ENCODE assay signal across 8 cellular contexts in the genomic region with DNA sequence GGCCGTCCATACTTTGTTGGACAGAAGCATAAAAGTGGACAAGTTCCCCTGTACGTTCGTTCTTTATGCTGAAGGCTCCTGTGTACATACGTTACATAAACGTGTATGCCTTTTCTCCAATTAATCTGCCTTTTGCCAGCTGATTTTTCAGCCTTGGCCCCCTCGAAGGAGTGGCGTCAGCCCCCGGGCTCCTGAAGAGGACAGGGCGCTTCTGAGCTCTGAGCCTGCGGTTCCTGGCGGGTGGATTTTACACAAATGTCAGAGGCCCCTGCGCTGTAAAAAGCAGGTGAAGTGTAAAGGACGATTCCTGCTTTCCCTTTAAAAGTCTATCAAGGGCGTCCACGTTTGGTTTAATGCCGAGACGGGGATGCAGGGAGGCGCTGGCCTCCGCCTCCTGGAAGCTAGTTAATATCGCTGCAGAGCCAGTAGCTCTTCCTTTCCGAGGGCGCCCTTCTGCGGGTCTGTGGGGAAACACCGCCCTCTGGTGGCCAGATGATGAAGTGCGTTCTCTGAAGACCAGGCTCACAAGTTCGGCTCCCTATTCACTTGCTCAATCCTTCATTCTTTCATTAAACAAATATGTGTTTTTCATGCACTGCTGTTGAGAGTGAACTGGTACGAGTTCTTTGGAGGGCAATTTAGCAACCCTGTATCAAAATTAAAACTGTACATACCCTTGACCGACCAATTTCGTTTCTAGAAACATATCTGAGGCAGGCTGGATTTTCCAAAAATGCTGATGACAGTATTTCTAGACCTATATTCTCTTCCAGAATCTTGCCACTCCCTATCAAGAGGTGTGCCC.
DNase-seq lines count a peak whose midpoint lies in the region; ATAC-seq and TF ChIP-seq lines count a peak whose summit lies in the region.

No MANE protein-coding gene starts in this region.

- whole genome bisulfite sequencing in mammary epithelial cell (ENCODE audit: low coverage, missing lambda C conversion rate), result 21% methylated on average over 23 of the region's 29 CpGs

- H3K4me1 ChIP-seq in mammary epithelial cell (ENCODE audit: insufficient read depth, low read length), result peaks cover 3% of the 10 kb centered on the region

- H3K27ac ChIP-seq in VCaP, result peak overlapping the region; percentile 83
- no peak overlapping the region for H3K27ac ChIP-seq in mammary epithelial cell (ENCODE audit: insufficient read depth, low read depth, low read length)

- no peaks in the 10 kb centered on the region for H4K20me1 ChIP-seq in mammary epithelial cell (ENCODE audit: insufficient read depth, low read length)

- peak; percentile 93 for TF ChIP-seq CTCF in VCaP (conservative IDR thresholded peaks at IDR 0.05)
- peak; percentile 88 to 95 for TF ChIP-seq CTCF in mammary epithelial cell (conservative IDR thresholded peaks at IDR 0.05 in 1 of 2, IDR thresholded peaks at IDR 0.05 in 1 of 2; ENCODE audit: extremely low read depth in 1 of 2, insufficient read depth in 1 of 2, low read depth in 1 of 2, low read length in 2 of 2)

- in situ Hi-C loops in mammary epithelial cell (cut with MboI; ENCODE audit: low sequenced_read_pairs in 2 of 2), result loop anchor here in 1 of 2 donors (10.0 kb wide), 1 partner anchor 514 kb away; no protein-coding TSS in a partner anchor

- DNase-seq in COLO668 (lab: John Stamatoyannopoulos, UW; ENCODE audit: unreplicated experiment), result peak; percentile 91
- DNase-seq in H7, result peak; percentile 89
- DNase-seq in NCI-H2196 (lab: John Stamatoyannopoulos, UW; ENCODE audit: unreplicated experiment), result peak; percentile 50
- DNase-seq in mammary epithelial cell, result peak; percentile 69
- DNase-seq in iris pigment epithelial cell (ENCODE audit: low read depth), result peak; percentile 86
- DNase-seq in stimulated activated CD4-positive, alpha-beta T cell treated with anti-CD3 and anti-CD28 coated beads, Interleukin-15, amount 100 ng/mL, for 24 hours, result peak; percentile 80

- CTCF ChIA-PET in mammary epithelial cell (lab: Charles Lee; ENCODE audit: low non-redundant PET), result interaction anchor here (0.5 to 1.2 kb wide), 13 partner anchors 70 to 625 kb away, joined by 3 to 49 read pairs (median 4); partner anchors contain the start of gene RNF6

- no peaks in the 10 kb centered on the region for H3K9me3 ChIP-seq in mammary epithelial cell (replicated peaks; ENCODE audit: insufficient read depth, low read length)

- H3K4me2 ChIP-seq in mammary epithelial cell (ENCODE audit: insufficient read depth, low read depth, low read length), result peak overlapping the region; percentile 47

- no TSS peak for BruUV-seq in mammary epithelial cell (replicated peaks; lab: Mats Ljungman, UMichigan)

- dilution Hi-C loops in mammary epithelial cell (cut with HindIII; ENCODE audit: low sequenced_read_pairs), result loop anchor here (5.0 kb wide), 1 partner anchor 511 kb away; no protein-coding TSS in a partner anchor

- no peaks in the 10 kb centered on the region for H3K36me3 ChIP-seq in H7 (replicated peaks; ENCODE audit: control insufficient read depth, insufficient read depth, low read length)
- no peaks in the 10 kb centered on the region for H3K36me3 ChIP-seq in mammary epithelial cell (ENCODE audit: insufficient read depth, low read length)

- H3K79me2 ChIP-seq in mammary epithelial cell (ENCODE audit: insufficient read depth, low read length), result no peaks in the 10 kb centered on the region

- H3K9ac ChIP-seq in mammary epithelial cell (ENCODE audit: insufficient read depth, low read length), result no peak overlapping the region

- intact Hi-C loops in mammary epithelial cell (cut with micrococcal nuclease), result loop anchor here (1.0 to 10.0 kb wide), 9 partner anchors 69 to 1126 kb away; partner anchors contain the start of gene WASF3

- peak overlapping the region; percentile 64 for H2AFZ ChIP-seq in mammary epithelial cell (ENCODE audit: low read depth, low read length)

- H3K4me3 ChIP-seq in H7 (ENCODE audit: insufficient read depth, low read depth, low read length), result no peak overlapping the region
- H3K4me3 ChIP-seq in mammary epithelial cell (replicated peaks in 1 of 3; ENCODE audit: insufficient read depth in 1 of 3, low read depth in 2 of 3, low read length in 3 of 3), result no peak overlapping the region

- no peaks in the 10 kb centered on the region for H3K27me3 ChIP-seq in H7 (ENCODE audit: control insufficient read depth, insufficient read depth, low read length)
- no peaks in the 10 kb centered on the region for H3K27me3 ChIP-seq in mammary epithelial cell (ENCODE audit: insufficient read depth, low read length)

- no peak for ATAC-seq in HG03196 (IDR thresholded peaks at IDR 0.05; ENCODE audit: unreplicated experiment)
